In genomic region chr4:102761478-102761790, GRCh38 we compare ENCODE assay signal across 8 cellular contexts. TPM values are rescaled to one million over a fixed set of nuclear protein-coding genes. Genes with fewer than 3 reads are reported as not detected.
DNase-seq lines count a peak whose midpoint lies in the region; ATAC-seq, FAIRE-seq and TF ChIP-seq lines count a peak whose summit lies in the region.

No MANE protein-coding gene starts in this region.

- peaks cover 27 to 43% (median 34%) of the 10 kb centered on the region in 4 donors for H3K4me1 Mint-ChIP-seq in CD4-positive, CD25-positive, alpha-beta regulatory T cell

- peaks cover 18% of the 10 kb centered on the region for H3K4me1 ChIP-seq in CD4-positive, CD25-positive, alpha-beta regulatory T cell (ENCODE audit: control insufficient read depth, insufficient read depth, low read length, poor library complexity, severe bottlenecking)
- peaks cover 31% of the 10 kb centered on the region for H3K4me1 ChIP-seq in body of pancreas
- H3K4me1 ChIP-seq in HepG2 (ENCODE audit: insufficient read depth, low read length), result peaks cover 46% of the 10 kb centered on the region
- H3K4me1 ChIP-seq in thyroid gland, result no peaks in the 10 kb centered on the region

- no TSS peak for BruUV-seq in HepG2 (replicated peaks; lab: Mats Ljungman, UMichigan)

- H3K27me3 ChIP-seq in CD4-positive, CD25-positive, alpha-beta regulatory T cell (ENCODE audit: control insufficient read depth, insufficient read depth, low read length), result no peaks in the 10 kb centered on the region
- H3K27me3 ChIP-seq in body of pancreas (no peaks in the 10 kb centered on the region), HepG2 (ENCODE audit: control insufficient read depth in 1 of 2, insufficient read depth in 2 of 2, low read length in 2 of 2) (no peaks in the 10 kb centered on the region; a peak in 1 of 5 replicates), thyroid gland (no peaks in the 10 kb centered on the region)

- H3K79me2 ChIP-seq in HepG2 (ENCODE audit: insufficient read depth, low read length), result peaks cover 38% of the 10 kb centered on the region

- no peaks in the 10 kb centered on the region for H3K9me3 Mint-ChIP-seq in CD4-positive, CD25-positive, alpha-beta regulatory T cell

- no peaks in the 10 kb centered on the region for H3K36me3 ChIP-seq in CD4-positive, CD25-positive, alpha-beta regulatory T cell (ENCODE audit: control insufficient read depth, insufficient read depth, low read length)
- H3K36me3 ChIP-seq in body of pancreas (replicated peaks in 1 of 2; ENCODE audit: insufficient read depth in 1 of 2, low read depth in 2 of 2) (no peaks in the 10 kb centered on the region), HepG2 (replicated peaks in 1 of 2; ENCODE audit: control insufficient read depth in 1 of 2, insufficient read depth in 2 of 2, low read length in 2 of 2) (no peaks in the 10 kb centered on the region), thyroid gland (no peaks in the 10 kb centered on the region)

- peak overlapping the region; percentile 9 for H3K27ac ChIP-seq in CD4-positive, CD25-positive, alpha-beta regulatory T cell (ENCODE audit: insufficient read depth, low read length, poor library complexity, severe bottlenecking)
- H3K27ac ChIP-seq in body of pancreas (peak overlapping the region in 3 of 4 donors; percentile 74 to 91 (median 81)), HepG2 (ENCODE audit: extremely low read length, insufficient read depth, low read length) (peak overlapping the region; percentile 53), thyroid gland (peak overlapping the region in 1 of 3 donors; percentile 87)

- no peak for FAIRE-seq in HepG2 (lab: Jason Lieb, UNC)

- no peak for DNase-seq in CD4-positive, CD25-positive, alpha-beta regulatory T cell
- no peak for DNase-seq in body of pancreas
- DNase-seq in HepG2 (ENCODE audit: low spot score), result peak; percentile 17
- peak; percentile 3 to 10 for DNase-seq in thyroid gland
- DNase-seq in stimulated activated naive CD4-positive, alpha-beta T cell (lab: John Stamatoyannopoulos, UW), result no peak
- DNase-seq in stimulated activated naive CD4-positive, alpha-beta T cell treated with Interleukin-2 at 50 U/mL for 16 hours (lab: John Stamatoyannopoulos, UW), result no peak

- POLR2A ChIA-PET in HepG2 (lab: Yijun Ruan, JAX), result interaction anchor here (1.1 to 2.0 kb wide), 6 partner anchors 17 to 141 kb away, joined by 3 to 19 read pairs (median 4); partner anchors contain the start of gene UBE2D3

- no peak for TF ChIP-seq RAD21 in HepG2 (CRISPR knock-in tag; IDR thresholded peaks at IDR 0.05)

- peak overlapping the region; percentile 94 to 98 (median 98) for H3K4me3 Mint-ChIP-seq in CD4-positive, CD25-positive, alpha-beta regulatory T cell

- intact Hi-C loops in body of pancreas (cut with DNase I) (no loop called here), HepG2 (cut with micrococcal nuclease; ENCODE audit: unreplicated experiment) (loop anchor here (5.0 kb wide), 2 partner anchors 44 to 66 kb away; partner anchors contain the start of gene UBE2D3), thyroid gland (cut with DNase I) (no loop called here)

- ATAC-seq in CD4-positive, CD25-positive, alpha-beta regulatory T cell (ENCODE audit: low read depth in 2 of 2), result peak in 1 of 2 donors; percentile 9
- ATAC-seq in HG03378 (IDR thresholded peaks at IDR 0.05; ENCODE audit: unreplicated experiment) (peak; percentile 2), body of pancreas (no peak), HepG2 (peak; percentile 51), HG03520 (IDR thresholded peaks at IDR 0.05; ENCODE audit: unreplicated experiment) (no peak)

- H3K36me3 Mint-ChIP-seq in CD4-positive, CD25-positive, alpha-beta regulatory T cell, result no peaks in the 10 kb centered on the region

- peak overlapping the region; percentile 98 for H3K4me3 ChIP-seq in CD4-positive, CD25-positive, alpha-beta regulatory T cell (ENCODE audit: low read depth, low read length)
- H3K4me3 ChIP-seq in body of pancreas (peak overlapping the region; percentile 73 to 82), HepG2 (replicated peaks in 1 of 3; ENCODE audit: insufficient read depth in 1 of 3, low read depth in 2 of 3, low read length in 3 of 3) (peak overlapping the region; percentile 84 to 95 (median 90)), thyroid gland (replicated peaks in 1 of 3) (peak overlapping the region; percentile 81 to 99 (median 82))

- H3K27ac Mint-ChIP-seq in CD4-positive, CD25-positive, alpha-beta regulatory T cell, result peak overlapping the region in 2 of 3 donors; percentile 84 to 87

- peak overlapping the region; percentile 99 for H3K4me2 ChIP-seq in HepG2 (ENCODE audit: low read depth, low read length)

- peak overlapping the region; percentile 93 for H2AFZ ChIP-seq in HepG2 (ENCODE audit: low read length)

- TF ChIP-seq EP300 in HepG2 (IDR thresholded peaks at IDR 0.05; ENCODE audit: low read depth in 2 of 2, low read length in 2 of 2) (no peak), HepG2 (CRISPR knock-in tag; IDR thresholded peaks at IDR 0.05; ENCODE audit: borderline replicate concordance) (no peak)

- TF ChIP-seq CTCF in body of pancreas (IDR thresholded peaks at IDR 0.05) (no peak), HepG2 (CRISPR knock-in tag; IDR thresholded peaks at IDR 0.05) (no peak), thyroid gland (IDR thresholded peaks at IDR 0.05) (no peak)

- peaks cover 17% of the 10 kb centered on the region for H3K27me3 Mint-ChIP-seq in CD4-positive, CD25-positive, alpha-beta regulatory T cell

- TF ChIP-seq POLR2A in body of pancreas (IDR thresholded peaks at IDR 0.05), result no peak
- TF ChIP-seq POLR2A in HepG2 (IDR thresholded peaks at IDR 0.05; ENCODE audit: insufficient read depth in 1 of 2, low read depth in 2 of 2, low read length in 2 of 2), result no peak
- TF ChIP-seq POLR2A in thyroid gland (IDR thresholded peaks at IDR 0.05), result no peak

- no peaks in the 10 kb centered on the region for H3K9me3 ChIP-seq in CD4-positive, CD25-positive, alpha-beta regulatory T cell (ENCODE audit: control insufficient read depth in 2 of 2, low read length in 2 of 2)
- H3K9me3 ChIP-seq in body of pancreas (no peaks in the 10 kb centered on the region), HepG2 (ENCODE audit: low read length) (no peaks in the 10 kb centered on the region), thyroid gland (no peaks in the 10 kb centered on the region)

- no peaks in the 10 kb centered on the region for H4K20me1 ChIP-seq in HepG2 (ENCODE audit: insufficient read depth, low read length)

- 3 to 4% methylated on average over 9 of the region's 9 CpGs for WGBS in body of pancreas, 2 donors
- 2% methylated on average over 6 of the region's 9 CpGs for WGBS in HepG2 (ENCODE audit: low lambda C conversion rate)
- WGBS in thyroid gland, 2 donors, result 7% methylated on average over 9 of the region's 9 CpGs

- peak overlapping the region; percentile 70 for H3K9ac ChIP-seq in HepG2 (ENCODE audit: insufficient read depth, low read depth, low read length)

- in situ Hi-C loops in HepG2 (cut with HindIII; ENCODE audit: extremely low pct_ligation_motif_present, low pct_unique_long_range_greater_than_20kb), result no loop called here

- CTCF ChIA-PET in HepG2 (lab: Yijun Ruan, JAX; ENCODE audit: low intra/inter-chr PET ratio, low total read pairs), result no interaction called here

TF ChIP-seq in HepG2, 621 proteins besides CTCF, POLR2A, EP300 and RAD21 (continues in another document):
- TF ChIP-seq ZNF484 (CRISPR knock-in tag; IDR thresholded peaks at IDR 0.05; ENCODE audit: borderline replicate concordance, low read depth), result no peak
- TF ChIP-seq NFE2 (CRISPR knock-in tag; IDR thresholded peaks at IDR 0.05), result no peak
- TF ChIP-seq REL (CRISPR knock-in tag; conservative IDR thresholded peaks at IDR 0.05), result no peak
- no peak for TF ChIP-seq ETS1 (CRISPR knock-in tag; IDR thresholded peaks at IDR 0.05)
- no peak for TF ChIP-seq NFE2L2 (IDR thresholded peaks at IDR 0.05; ENCODE audit: low read length)

RNA-seq across cellular contexts. Expression of gene MANBA, which starts 0.7 kb away (rescaled TPM):
- 21.2 TPM for total RNA-seq in CD4-positive, CD25-positive, alpha-beta regulatory T cell
- polyA plus RNA-seq in CD4-positive, CD25-positive, alpha-beta regulatory T cell, result 10 to 100 TPM; 10.7 to 17.4 (median 15.2) TPM
- total RNA-seq in body of pancreas, result 10 to 100 TPM; 26.5 to 57.0 TPM
- total RNA-seq in HepG2 (2016; rRNA removed; fragmentation: Illumina TruSeq; extraction: Trizol), result 17.1 and 33.3 TPM in 2 replicates
- 13.0 and 17.3 TPM in 2 replicates for total RNA-seq in HepG2 (2016; cell fraction: cytosol; rRNA removed; fragmentation: Illumina TruSeq; extraction: Trizol; ENCODE audit: low read depth)
- 15.2 and 34.6 TPM in 2 replicates for total RNA-seq in HepG2 (2016; cell fraction: insoluble cytoplasmic fraction; rRNA removed; fragmentation: Illumina TruSeq; extraction: Trizol)
- total RNA-seq in HepG2 (2016; cell fraction: membrane; rRNA removed; fragmentation: Illumina TruSeq; extraction: Trizol), result 11.0 and 13.6 TPM in 2 replicates
- 32.1 and 36.1 TPM in 2 replicates for total RNA-seq in HepG2 (2016; cell fraction: nucleus; rRNA removed; fragmentation: Illumina TruSeq; extraction: Trizol)
- polyA plus RNA-seq in HepG2 (2011; rRNA removed), result 11.7 and 11.9 TPM in 2 replicates
- polyA plus RNA-seq in HepG2 (2011; cell fraction: cytosol; rRNA removed), result 7.6 and 12.6 TPM in 2 replicates
- 17.6 and 20.6 TPM in 2 replicates for polyA plus RNA-seq in HepG2 (2011; cell fraction: nucleus; rRNA removed)
- polyA plus RNA-seq in HepG2 (2012), result 30.1 and 31.4 TPM in 2 replicates
- 1.2 and 1.4 TPM in 2 replicates for polyA plus RNA-seq in HepG2 (2016; cell fraction: cytosol; fragmentation: Illumina TruSeq; extraction: Trizol; ENCODE audit: low read depth)
- polyA plus RNA-seq in HepG2 (2016; cell fraction: insoluble cytoplasmic fraction; fragmentation: Illumina TruSeq; extraction: Trizol; ENCODE audit: low read depth), result 8.8 and 10.0 TPM in 2 replicates
- polyA plus RNA-seq in HepG2 (2016; cell fraction: membrane; fragmentation: Illumina TruSeq; extraction: Trizol; ENCODE audit: low read depth), result 3.3 and 3.9 TPM in 2 replicates
- 28.0 and 30.1 TPM in 2 replicates for polyA plus RNA-seq in HepG2 (2016; cell fraction: nucleus; fragmentation: Illumina TruSeq; extraction: Trizol; ENCODE audit: insufficient read depth, low read depth)
- polyA minus RNA-seq in HepG2 (2011; rRNA and poly(A)+ RNA removed; ENCODE audit: low replicate concordance), result 10.8 and 29.4 TPM in 2 replicates
- polyA minus RNA-seq in HepG2 (2011; cell fraction: cytosol; rRNA and poly(A)+ RNA removed), result 14.9 and 17.1 TPM in 2 replicates
- polyA minus RNA-seq in HepG2 (2011; cell fraction: nucleus; rRNA and poly(A)+ RNA removed), result 39.5 and 40.0 TPM in 2 replicates
- 10 to 100 TPM; 41.3 to 53.4 (median 45.5) TPM for total RNA-seq in thyroid gland

Comparison
In these comparisons a context has a peak if more than half of its experiments do, and no peak if none do; other contexts are left out.
1. ATAC-seq: peak in HG03378 (single experiment) and HepG2 (single experiment); none in body of pancreas (single experiment) and HG03520 (single experiment).
2. DNase-seq: peak in HepG2 (single experiment) and thyroid gland (2 of 2); none in CD4-positive, CD25-positive, alpha-beta regulatory T cell (0 of 3), body of pancreas (0 of 4), stimulated activated naive CD4-positive, alpha-beta T cell (0 of 6) and stimulated activated naive CD4-positive, alpha-beta T cell treated with Interleukin-2 at 50 U/mL for 16 hours (single experiment).
3. Peak in every context shown above with its lines, with median percentiles within 50 percentile points of each other: H3K4me3 ChIP-seq.